ENCODE assay signal across 1 cellular context in genomic region chr17:64515419-64515818, GRCh38.
TF ChIP-seq lines count a peak whose summit lies in the region.

No MANE protein-coding gene starts in this region.

TF ChIP-seq in HEK293, 187 proteins besides CTCF, POLR2A, EP300 and RAD21 (continued from another document):
- TF ChIP-seq, protein P1, sequence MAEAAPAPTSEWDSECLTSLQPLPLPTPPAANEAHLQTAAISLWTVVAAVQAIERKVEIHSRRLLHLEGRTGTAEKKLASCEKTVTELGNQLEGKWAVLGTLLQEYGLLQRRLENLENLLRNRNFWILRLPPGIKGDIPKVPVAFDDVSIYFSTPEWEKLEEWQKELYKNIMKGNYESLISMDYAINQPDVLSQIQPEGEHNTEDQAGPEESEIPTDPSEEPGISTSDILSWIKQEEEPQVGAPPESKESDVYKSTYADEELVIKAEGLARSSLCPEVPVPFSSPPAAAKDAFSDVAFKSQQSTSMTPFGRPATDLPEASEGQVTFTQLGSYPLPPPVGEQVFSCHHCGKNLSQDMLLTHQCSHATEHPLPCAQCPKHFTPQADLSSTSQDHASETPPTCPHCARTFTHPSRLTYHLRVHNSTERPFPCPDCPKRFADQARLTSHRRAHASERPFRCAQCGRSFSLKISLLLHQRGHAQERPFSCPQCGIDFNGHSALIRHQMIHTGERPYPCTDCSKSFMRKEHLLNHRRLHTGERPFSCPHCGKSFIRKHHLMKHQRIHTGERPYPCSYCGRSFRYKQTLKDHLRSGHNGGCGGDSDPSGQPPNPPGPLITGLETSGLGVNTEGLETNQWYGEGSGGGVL (tag by site-specific recombination; IDR thresholded peaks at IDR 0.05): no peak
- 0 out of 2 replicates have a peak, but pooled peaks have one; percentile 14 for TF ChIP-seq SP7 (tag by site-specific recombination; IDR thresholded peaks at IDR 0.05)
